14 cellular contexts compared by ENCODE assay signal in genomic region chr4:172546782-172547181, GRCh38.
DNase-seq lines count a peak whose midpoint lies in the region; ATAC-seq, FAIRE-seq and TF ChIP-seq lines count a peak whose summit lies in the region.
"Had no signal": no experiment of that assay in that cellular context is flagged by ENCODE, and none has a peak within 500 bp of the region (broad histone marks: within the 10 kb centered on the region; RNA-seq: fewer than 3 reads in every experiment).

No MANE protein-coding gene starts in this region.

- BruUV-seq in PC-3 (replicated peaks; lab: Mats Ljungman, UMichigan) = no TSS peak

- no peaks in the 10 kb centered on the region for H4K20me1 ChIP-seq in PC-3 (ENCODE audit: low read length)

- H3K79me2 ChIP-seq in PC-3 (ENCODE audit: low read length) = no peaks in the 10 kb centered on the region

- H3K9ac ChIP-seq in kidney (ENCODE audit: low read length in 2 of 2) (no peak overlapping the region), PC-3 (ENCODE audit: low read length) (no peak overlapping the region)

- DNase-seq in GM12865 (ENCODE audit: low read depth) = peak; percentile 52
- no peak for DNase-seq in dedifferentiated amniotic fluid mesenchymal stem cell (ENCODE audit: extremely low spot score)
- DNase-seq in kidney = no peak
- DNase-seq in PC-3 = no peak
- DNase-seq: activated CD4-positive, alpha-beta memory T cell treated with anti-CD3 and anti-CD28 coated beads for 36 hours; activated naive CD4-positive, alpha-beta T cell treated with Interleukin-2 at 50 U/mL for 16 hours; DND-41; lower lobe of right lung; NCI-H446 treated with DMSO at 0.1 percent for 48 hours had no signal

- intact Hi-C loops in kidney (cut with DNase I) (no loop called here), PC-3 (cut with micrococcal nuclease) (no loop called here)

- H3K27me3 ChIP-seq in PC-3 (ENCODE audit: low read length) = no peaks in the 10 kb centered on the region

- no peaks in the 10 kb centered on the region for H3K4me1 ChIP-seq in kidney (ENCODE audit: control insufficient read depth in 1 of 2, insufficient read depth in 1 of 2, low read depth in 1 of 2, low read length in 2 of 2)
- H3K4me1 ChIP-seq in PC-3 (ENCODE audit: insufficient read depth, low read length) = no peaks in the 10 kb centered on the region
- H3K4me1 ChIP-seq: lower lobe of right lung had no signal

- H2AFZ ChIP-seq in PC-3 (ENCODE audit: low read length) = no peak overlapping the region

- ATAC-seq in GM19324 (IDR thresholded peaks at IDR 0.05; ENCODE audit: low FRiP score, unreplicated experiment) (peak; percentile 73), HG02763 (IDR thresholded peaks at IDR 0.05; ENCODE audit: unreplicated experiment) (peak; percentile 76), HG03565 (IDR thresholded peaks at IDR 0.05; ENCODE audit: unreplicated experiment) (peak; percentile 89), GM21825 (IDR thresholded peaks at IDR 0.05; ENCODE audit: unreplicated experiment) (no peak), PC-3 (no peak)
- ATAC-seq: lower lobe of right lung had no signal

- no peaks in the 10 kb centered on the region for H3K9me3 ChIP-seq in kidney (ENCODE audit: control insufficient read depth in 1 of 2, low read length in 2 of 2)
- H3K9me3 ChIP-seq in PC-3 (ENCODE audit: low read length) = no peaks in the 10 kb centered on the region
- H3K9me3 ChIP-seq: lower lobe of right lung had no signal

- CTCF ChIA-PET in PC-3 (lab: Charles Lee) = no interaction called here

- H3K4me3 ChIP-seq in GM12865 (ENCODE audit: low read depth, low read length) (no peak overlapping the region), kidney (ENCODE audit: low read length in 2 of 2) (no peak overlapping the region), PC-3 (ENCODE audit: low read length) (no peak overlapping the region)
- H3K4me3 ChIP-seq: lower lobe of right lung had no signal

- H3K36me3 ChIP-seq in kidney (ENCODE audit: control insufficient read depth in 1 of 2, insufficient read depth in 2 of 2, low read length in 2 of 2) = no peaks in the 10 kb centered on the region
- H3K36me3 ChIP-seq in PC-3 (ENCODE audit: low read depth, low read length) = no peaks in the 10 kb centered on the region
- H3K36me3 ChIP-seq: lower lobe of right lung had no signal

- no peak for FAIRE-seq in kidney (lab: Jason Lieb, UNC)
- FAIRE-seq: urothelium cell line had no signal

- H3K27ac ChIP-seq in kidney (ENCODE audit: low read depth in 2 of 2, low read length in 2 of 2) (no peak overlapping the region), PC-3 (ENCODE audit: low read length) (no peak overlapping the region)
- H3K27ac ChIP-seq: lower lobe of right lung had no signal

- H3F3A ChIP-seq in PC-3 (ENCODE audit: low read length, unreplicated experiment) = no peaks in the 10 kb centered on the region

- POLR2A ChIA-PET in PC-3 (lab: Charles Lee; ENCODE audit: unreplicated experiment) = interaction anchor here (0.5 kb wide), 1 partner anchor 308 kb away, joined by 8 read pairs; no protein-coding TSS in a partner anchor

- no peak overlapping the region for H3K4me2 ChIP-seq in PC-3 (ENCODE audit: low read length)

- TF ChIP-seq CTCF in GM12865 (IDR thresholded peaks at IDR 0.05; ENCODE audit: insufficient read depth, low read depth, low read length, missing control alignments) (no peak), kidney (IDR thresholded peaks at IDR 0.05; ENCODE audit: borderline replicate concordance, extremely low read depth, insufficient read depth) (no peak), PC-3 (conservative IDR thresholded peaks at IDR 0.05; ENCODE audit: low read depth, low read length) (no peak)

- no peaks in the 10 kb centered on the region for H3K9me2 ChIP-seq in PC-3 (replicated peaks; ENCODE audit: low read length)

Comparison
In these comparisons a context has a peak if more than half of its experiments do, and no peak if none do; other contexts are left out.
1. ATAC-seq: peak in GM19324 (single experiment), HG02763 (single experiment) and HG03565 (single experiment); none in GM21825 (single experiment) and PC-3 (single experiment).